Comparison of ENCODE assay signal across 20 cellular contexts in the genomic region with DNA sequence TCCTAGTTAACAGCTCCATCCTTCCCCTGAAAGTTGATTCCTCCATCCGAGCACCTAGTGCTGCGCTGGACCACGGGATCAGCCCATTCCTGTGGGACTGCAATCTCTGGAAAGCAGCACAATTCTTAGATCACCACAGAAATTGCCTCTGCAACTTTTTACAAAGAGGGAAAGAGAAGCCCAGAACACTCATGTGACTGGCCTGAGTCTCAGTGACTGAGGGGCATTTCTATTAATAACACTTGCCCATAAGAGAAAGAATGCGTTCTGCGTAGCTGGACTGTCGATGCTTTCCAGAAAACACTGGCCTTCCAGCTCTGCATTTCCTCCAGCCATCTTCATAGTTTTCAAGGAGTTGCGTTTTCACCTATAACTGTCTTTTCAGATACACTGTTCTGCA. TPM values are rescaled to one million over a fixed set of nuclear protein-coding genes. Genes with fewer than 3 reads are reported as not detected.
DNase-seq lines count a peak whose midpoint lies in the region; ATAC-seq, FAIRE-seq and TF ChIP-seq lines count a peak whose summit lies in the region.
"Had no signal": no experiment of that assay in that cellular context is flagged by ENCODE, and none has a peak within 500 bp of the region (broad histone marks: within the 10 kb centered on the region; RNA-seq: fewer than 3 reads in every experiment).

No MANE protein-coding gene starts in this region.

- H3K27me3 Mint-ChIP-seq in stimulated activated naive B cell treated with anti-CD40 and anti-IgM and Interleukin-4, amounts not matched to agents 10 μg/mL and 1 μg/mL and 100 μg/mL, for 72 hours = no peaks in the 10 kb centered on the region

- H3K9me3 Mint-ChIP-seq in stimulated activated naive B cell treated with anti-CD40 and anti-IgM and Interleukin-4, amounts not matched to agents 10 μg/mL and 1 μg/mL and 100 μg/mL, for 72 hours = no peaks in the 10 kb centered on the region
- H3K9me3 Mint-ChIP-seq: activated T-helper 2 cell treated with anti-CD3 and anti-CD28 coated beads, Interferon-gamma antibody, Interleukin-2, Interleukin-4, amounts not matched to agents 10 μg/mL and 5 μg/mL and 100 μg/mL, durations not matched to agents 14 hours and 24 hours and 36 hours; HFFc6 had no signal

- CTCF ChIA-PET in endothelial cell of umbilical vein (lab: Charles Lee) = interaction anchor here (1.4 to 3.1 kb wide), 3 partner anchors 9 to 17 kb away, joined by 4 to 25 read pairs (median 6); no protein-coding TSS in a partner anchor

- peaks cover 46% of the 10 kb centered on the region for H3K4me1 ChIP-seq in HUES6 (ENCODE audit: control insufficient read depth, insufficient read depth, low read length)
- peaks cover 21% of the 10 kb centered on the region for H3K4me1 ChIP-seq in endothelial cell of umbilical vein (ENCODE audit: control insufficient read depth, extremely low read depth, insufficient read depth, low read length)
- peaks cover 5% of the 10 kb centered on the region for H3K4me1 ChIP-seq in right cardiac atrium (ENCODE audit: control insufficient read depth, insufficient read depth, low read length)
- peaks cover 4% of the 10 kb centered on the region for H3K4me1 ChIP-seq in rectal smooth muscle tissue (ENCODE audit: control insufficient read depth, insufficient read depth, low read length)
- peaks cover 14% of the 10 kb centered on the region for H3K4me1 ChIP-seq in foreskin keratinocyte

- DNase-seq in endothelial cell of umbilical vein (ENCODE audit: low read depth, low spot score) = no peak
- DNase-seq in right cardiac atrium = no peak
- no peak for DNase-seq in foreskin keratinocyte
- no peak for DNase-seq in stimulated activated naive B cell treated with anti-CD40 and anti-IgM and Interleukin-4, amounts not matched to agents 10 μg/mL and 1 μg/mL and 100 μg/mL, for 72 hours
- DNase-seq in GM19238 (ENCODE audit: insufficient read length, low spot score) = no peak
- DNase-seq: activated CD8-positive, alpha-beta memory T cell treated with anti-CD3 and anti-CD28 coated beads for 24 hours; KBM-7; naive thymus-derived CD8-positive, alpha-beta T cell; NCI-H1092 treated with DMSO at 0.1 percent for 48 hours; RPMI8226; WERI-Rb-1 had no signal

- H2AFZ ChIP-seq in endothelial cell of umbilical vein (ENCODE audit: low read depth, low read length) = no peak overlapping the region

- H3K4me1 Mint-ChIP-seq in stimulated activated naive B cell treated with anti-CD40 and anti-IgM and Interleukin-4, amounts not matched to agents 10 μg/mL and 1 μg/mL and 100 μg/mL, for 72 hours = no peaks in the 10 kb centered on the region
- H3K4me1 Mint-ChIP-seq: naive thymus-derived CD8-positive, alpha-beta T cell had no signal

- no TSS peak for BruUV-seq in endothelial cell of umbilical vein (replicated peaks; lab: Mats Ljungman, UMichigan)

- no peak overlapping the region for H3K9ac ChIP-seq in HUES6 (ENCODE audit: low read length)
- H3K9ac ChIP-seq in endothelial cell of umbilical vein (replicated peaks; ENCODE audit: extremely low read depth, insufficient read depth, low read length) = peak overlapping the region; percentile 23
- H3K9ac ChIP-seq in rectal smooth muscle tissue (ENCODE audit: low read length) = no peak overlapping the region

- dilution Hi-C loops in endothelial cell of umbilical vein (cut with MboI; ENCODE audit: extremely low pct_ligation_motif_present, low sequenced_read_pairs) = no loop called here

- 44% methylated on average over 7 of the region's 7 CpGs for WGBS in right cardiac atrium

- TF ChIP-seq POLR2A in endothelial cell of umbilical vein (IDR thresholded peaks at IDR 0.05; ENCODE audit: low read depth, low read length) = no peak

- no peaks in the 10 kb centered on the region for H3K27me3 ChIP-seq in HUES6 (ENCODE audit: control insufficient read depth, insufficient read depth, low read length)
- peaks cover 0 to 2% of the 10 kb centered on the region in 2 experiments for H3K27me3 ChIP-seq in endothelial cell of umbilical vein (ENCODE audit: control insufficient read depth in 2 of 2, insufficient read depth in 2 of 2, low read length in 2 of 2)
- no peaks in the 10 kb centered on the region for H3K27me3 ChIP-seq in right cardiac atrium (ENCODE audit: control insufficient read depth, insufficient read depth)
- no peaks in the 10 kb centered on the region for H3K27me3 ChIP-seq in rectal smooth muscle tissue (ENCODE audit: control insufficient read depth, insufficient read depth, low read length)
- no peaks in the 10 kb centered on the region for H3K27me3 ChIP-seq in foreskin keratinocyte

- no peak overlapping the region for H3K27ac Mint-ChIP-seq in stimulated activated naive B cell treated with anti-CD40 and anti-IgM and Interleukin-4, amounts not matched to agents 10 μg/mL and 1 μg/mL and 100 μg/mL, for 72 hours
- H3K27ac Mint-ChIP-seq: activated T-helper 2 cell treated with anti-CD3 and anti-CD28 coated beads, Interferon-gamma antibody, Interleukin-2, Interleukin-4, amounts not matched to agents 10 μg/mL and 5 μg/mL and 100 μg/mL, durations not matched to agents 14 hours and 24 hours and 36 hours; HFFc6; naive thymus-derived CD8-positive, alpha-beta T cell had no signal

- H3K79me2 ChIP-seq in endothelial cell of umbilical vein (ENCODE audit: control insufficient read depth, insufficient read depth, low read length) = no peaks in the 10 kb centered on the region

- no peak for FAIRE-seq in endothelial cell of umbilical vein (lab: Jason Lieb, UNC)
- FAIRE-seq: colon had no signal

- peak overlapping the region; percentile 48 for H3K4me2 ChIP-seq in endothelial cell of umbilical vein (ENCODE audit: insufficient read depth, low read length)

- no peak overlapping the region for H3K4me3 Mint-ChIP-seq in stimulated activated naive B cell treated with anti-CD40 and anti-IgM and Interleukin-4, amounts not matched to agents 10 μg/mL and 1 μg/mL and 100 μg/mL, for 72 hours
- H3K4me3 Mint-ChIP-seq: HFFc6; naive thymus-derived CD8-positive, alpha-beta T cell had no signal

- H3K36me3 ChIP-seq in HUES6 (ENCODE audit: control insufficient read depth, insufficient read depth, low read length) (no peaks in the 10 kb centered on the region), endothelial cell of umbilical vein (ENCODE audit: control insufficient read depth in 2 of 2, extremely low read depth in 1 of 2, insufficient read depth in 2 of 2, low read length in 2 of 2) (no peaks in the 10 kb centered on the region), rectal smooth muscle tissue (ENCODE audit: control insufficient read depth, insufficient read depth, low read length) (peaks cover 7% of the 10 kb centered on the region)

- TF ChIP-seq CTCF in endothelial cell of umbilical vein (IDR thresholded peaks at IDR 0.05; ENCODE audit: extremely low read depth in 1 of 2, insufficient read depth in 1 of 2, low read depth in 1 of 2, low read length in 2 of 2) = no peak
- no peak for TF ChIP-seq CTCF in foreskin keratinocyte (conservative IDR thresholded peaks at IDR 0.05)

- POLR2A ChIA-PET in endothelial cell of umbilical vein (lab: Charles Lee) = no interaction called here

- ATAC-seq in right cardiac atrium (peak in 1 of 2 donors; percentile 80), foreskin keratinocyte (no peak), HG02973 (IDR thresholded peaks at IDR 0.05; ENCODE audit: unreplicated experiment) (no peak)
- ATAC-seq in stimulated activated naive B cell treated with anti-CD40 and anti-IgM and Interleukin-4, amounts not matched to agents 10 μg/mL and 1 μg/mL and 100 μg/mL, for 72 hours (replicated peaks) = no peak
- ATAC-seq: naive thymus-derived CD8-positive, alpha-beta T cell had no signal

- H3K36me3 Mint-ChIP-seq in stimulated activated naive B cell treated with anti-CD40 and anti-IgM and Interleukin-4, amounts not matched to agents 10 μg/mL and 1 μg/mL and 100 μg/mL, for 72 hours = peaks cover 22 to 29% of the 10 kb centered on the region in 2 donors

- no peak overlapping the region for H3K4me3 ChIP-seq in HUES6 (ENCODE audit: low read depth, low read length)
- H3K4me3 ChIP-seq in endothelial cell of umbilical vein (replicated peaks in 1 of 3; ENCODE audit: insufficient read depth in 1 of 3, low read depth in 1 of 3, low read length in 3 of 3) = no peak overlapping the region
- no peak overlapping the region for H3K4me3 ChIP-seq in right cardiac atrium (ENCODE audit: low read length)
- no peak overlapping the region for H3K4me3 ChIP-seq in rectal smooth muscle tissue (ENCODE audit: low read length)

- H3K27ac ChIP-seq in HUES6 (ENCODE audit: low read depth, low read length) (peak overlapping the region; percentile 93; the same call in 1 of the 2 replicates), endothelial cell of umbilical vein (ENCODE audit: insufficient read depth, low read depth, low read length) (peak overlapping the region; percentile 27), right cardiac atrium (ENCODE audit: low read length) (peak overlapping the region; percentile 91), rectal smooth muscle tissue (ENCODE audit: low read depth, low read length) (peak overlapping the region; percentile 36), foreskin keratinocyte (no peak overlapping the region)
- H3K27ac ChIP-seq: epithelial cell of prostate, WERI-Rb-1 had no signal

- intact Hi-C loops in endothelial cell of umbilical vein (cut with micrococcal nuclease) = no loop called here
- intact Hi-C loops in right cardiac atrium (cut with DNase I) = no loop called here

- H3K9me1 ChIP-seq in endothelial cell of umbilical vein (replicated peaks; ENCODE audit: control insufficient read depth, extremely low read depth, insufficient read depth, low read length) = no peaks in the 10 kb centered on the region

- H3K9me3 ChIP-seq in HUES6 (ENCODE audit: control insufficient read depth, insufficient read depth, low read depth, low read length) (no peaks in the 10 kb centered on the region), endothelial cell of umbilical vein (replicated peaks; ENCODE audit: control insufficient read depth, insufficient read depth, low read length) (no peaks in the 10 kb centered on the region), right cardiac atrium (ENCODE audit: control insufficient read depth, low read length) (no peaks in the 10 kb centered on the region)

- H4K20me1 ChIP-seq in endothelial cell of umbilical vein (replicated peaks; ENCODE audit: control insufficient read depth, extremely low read depth, insufficient read depth, low read length) = no peaks in the 10 kb centered on the region

RNA-seq across cellular contexts. Expression of a gene that starts 18.3 kb away (rescaled TPM):
- total RNA-seq in endothelial cell of umbilical vein = 17.5 and 22.9 TPM in 2 replicates
- polyA plus RNA-seq in endothelial cell of umbilical vein = 11.2 and 15.5 TPM in 2 replicates
- polyA plus RNA-seq in endothelial cell of umbilical vein (2011; cell fraction: cytosol; rRNA removed) = 15.2 and 16.6 TPM in 2 replicates
- polyA plus RNA-seq in endothelial cell of umbilical vein (2011; cell fraction: nucleus; rRNA removed) = 8.3 and 10.2 TPM in 2 replicates
- polyA plus RNA-seq in endothelial cell of umbilical vein (2012) = 9.2 and 16.8 TPM in 2 replicates
- polyA minus RNA-seq in endothelial cell of umbilical vein = 5.5 and 10.1 TPM in 2 replicates
- polyA minus RNA-seq in endothelial cell of umbilical vein (2011; cell fraction: cytosol; rRNA and poly(A)+ RNA removed) = 8.2 TPM
- 0.48 and 2.3 TPM in 2 replicates for polyA minus RNA-seq in endothelial cell of umbilical vein (2011; cell fraction: nucleus; rRNA and poly(A)+ RNA removed)
- 100 to 1,000 TPM; 275 to 395 (median 317) TPM for total RNA-seq in right cardiac atrium
- polyA plus RNA-seq in right cardiac atrium = 760 TPM
- total RNA-seq in foreskin keratinocyte = 22.8 and 28.9 TPM in 2 replicates
- 30.1 and 40.3 TPM in 2 replicates for polyA plus RNA-seq in foreskin keratinocyte

RNA-seq across cellular contexts. Expression of a gene that starts 22.1 kb away (rescaled TPM):
- total RNA-seq in endothelial cell of umbilical vein (21.2 and 22.9 TPM in 2 replicates), right cardiac atrium (10 to 100 TPM; 23.6 to 25.2 (median 24.3) TPM), foreskin keratinocyte (48.2 and 48.7 TPM in 2 replicates)
- polyA plus RNA-seq in endothelial cell of umbilical vein (24.3 and 30.6 TPM in 2 replicates), right cardiac atrium (45.8 TPM), foreskin keratinocyte (64.5 and 70.3 TPM in 2 replicates)
- 17.3 and 17.6 TPM in 2 replicates for polyA plus RNA-seq in endothelial cell of umbilical vein (2011; cell fraction: cytosol; rRNA removed)
- polyA plus RNA-seq in endothelial cell of umbilical vein (2011; cell fraction: nucleus; rRNA removed) = 16.5 and 23.4 TPM in 2 replicates
- 18.6 and 26.7 TPM in 2 replicates for polyA plus RNA-seq in endothelial cell of umbilical vein (2012)
- polyA minus RNA-seq in endothelial cell of umbilical vein = 11.8 and 12.2 TPM in 2 replicates
- 8.2 TPM for polyA minus RNA-seq in endothelial cell of umbilical vein (2011; cell fraction: cytosol; rRNA and poly(A)+ RNA removed)
- polyA minus RNA-seq in endothelial cell of umbilical vein (2011; cell fraction: nucleus; rRNA and poly(A)+ RNA removed) = 10.5 and 11.9 TPM in 2 replicates

RNA-seq across cellular contexts. Expression of a gene that starts 56.3 kb away (rescaled TPM):
- not detected in 2 replicates for total RNA-seq in endothelial cell of umbilical vein
- polyA plus RNA-seq in endothelial cell of umbilical vein = not detected in 2 replicates
- polyA plus RNA-seq in endothelial cell of umbilical vein (2011; cell fraction: cytosol; rRNA removed) = not detected in 2 replicates
- not detected in 2 replicates for polyA plus RNA-seq in endothelial cell of umbilical vein (2011; cell fraction: nucleus; rRNA removed)
- not detected in 2 replicates for polyA plus RNA-seq in endothelial cell of umbilical vein (2012)
- not detected in 2 replicates for polyA minus RNA-seq in endothelial cell of umbilical vein
- polyA minus RNA-seq in endothelial cell of umbilical vein (2011; cell fraction: cytosol; rRNA and poly(A)+ RNA removed) = not detected
- not detected in 2 replicates for polyA minus RNA-seq in endothelial cell of umbilical vein (2011; cell fraction: nucleus; rRNA and poly(A)+ RNA removed)
- not detected for total RNA-seq in right cardiac atrium
- 0.02 TPM for polyA plus RNA-seq in right cardiac atrium
- total RNA-seq in foreskin keratinocyte = not detected in 2 replicates
- polyA plus RNA-seq in foreskin keratinocyte = not detected in 2 replicates
- total RNA-seq: HFFc6; naive thymus-derived CD8-positive, alpha-beta T cell; pulmonary artery endothelial cell; T-helper 1 cell treated with Interleukin-12 subunit alpha and Interleukin-12 subunit beta and Interleukin-4 antibody, amounts not matched to agents 30 ng/mL and 1 ng/mL, for 36 hours had no signal
- polyA plus RNA-seq: naive thymus-derived CD8-positive, alpha-beta T cell had no signal
